ENCODE assay signal across 8 cellular contexts in genomic region chr19:37466277-37466797, GRCh38. TPM values are rescaled to one million over a fixed set of nuclear protein-coding genes. Genes with fewer than 3 reads are reported as not detected.
DNase-seq lines count a peak whose midpoint lies in the region; ATAC-seq lines count a peak whose summit lies in the region.

No MANE protein-coding gene starts in this region.

- H3K27ac ChIP-seq in HUES64 (ENCODE audit: low read depth, low read length): no peak overlapping the region

- ATAC-seq in stimulated activated naive B cell treated with anti-CD40 and anti-IgM and Interleukin-4, amounts not matched to agents 10 μg/mL and 1 μg/mL and 100 μg/mL, for 72 hours (replicated peaks): no peak
- no peak for ATAC-seq in GM21528 (IDR thresholded peaks at IDR 0.05; ENCODE audit: low FRiP score, unreplicated experiment)

- H3K4me1 ChIP-seq in HUES64 (ENCODE audit: insufficient read depth, low read length): 0 out of 2 replicates have a peak, but pooled peaks cover 3% of the 10 kb centered on the region

- peaks cover 32% of the 10 kb centered on the region for H3K36me3 ChIP-seq in HUES64 (ENCODE audit: insufficient read depth, low read length)

- H3K27me3 ChIP-seq in HUES64 (ENCODE audit: insufficient read depth, low read length): no peaks in the 10 kb centered on the region

- H3K36me3 Mint-ChIP-seq in activated naive CD8-positive, alpha-beta T cell: peaks cover 21% of the 10 kb centered on the region
- peaks cover 16 to 30% of the 10 kb centered on the region in 2 donors for H3K36me3 Mint-ChIP-seq in stimulated activated naive B cell treated with anti-CD40 and anti-IgM and Interleukin-4, amounts not matched to agents 10 μg/mL and 1 μg/mL and 100 μg/mL, for 72 hours

- H3K4me3 ChIP-seq in HUES64 (ENCODE audit: low read length): peak overlapping the region; percentile 89
- peak overlapping the region; percentile 96 for H3K4me3 ChIP-seq in iPS-18c (ENCODE audit: insufficient read depth, low read depth, low read length)

- H3K4me1 Mint-ChIP-seq in activated naive CD8-positive, alpha-beta T cell (ENCODE audit: low read depth): peaks cover 37% of the 10 kb centered on the region
- peaks cover 22% of the 10 kb centered on the region in 2 donors for H3K4me1 Mint-ChIP-seq in stimulated activated naive B cell treated with anti-CD40 and anti-IgM and Interleukin-4, amounts not matched to agents 10 μg/mL and 1 μg/mL and 100 μg/mL, for 72 hours

- DNase-seq in stimulated activated naive B cell treated with anti-CD40 and anti-IgM and Interleukin-4, amounts not matched to agents 10 μg/mL and 1 μg/mL and 100 μg/mL, for 72 hours: no peak
- no peak for DNase-seq in NCI-H446 treated with DMSO at 0.1 percent for 48 hours (lab: John Stamatoyannopoulos, UW)
- DNase-seq in globus pallidus (ENCODE audit: low spot score): no peak
- DNase-seq in nucleus accumbens (lab: John Stamatoyannopoulos, UW): no peak

- no peaks in the 10 kb centered on the region; the same call in 1 of the 2 replicates for H3K9me3 ChIP-seq in HUES64 (ENCODE audit: insufficient read depth, low read depth, low read length)
- peaks cover 2% of the 10 kb centered on the region for H3K9me3 ChIP-seq in iPS-18c (ENCODE audit: control insufficient read depth, insufficient read depth, low read length)

- H3K9me3 Mint-ChIP-seq in activated naive CD8-positive, alpha-beta T cell (ENCODE audit: low read depth): peaks cover 5% of the 10 kb centered on the region
- H3K9me3 Mint-ChIP-seq in stimulated activated naive B cell treated with anti-CD40 and anti-IgM and Interleukin-4, amounts not matched to agents 10 μg/mL and 1 μg/mL and 100 μg/mL, for 72 hours: peaks cover 10 to 11% of the 10 kb centered on the region in 2 donors

- H3K27me3 Mint-ChIP-seq in activated naive CD8-positive, alpha-beta T cell: no peaks in the 10 kb centered on the region
- no peaks in the 10 kb centered on the region for H3K27me3 Mint-ChIP-seq in stimulated activated naive B cell treated with anti-CD40 and anti-IgM and Interleukin-4, amounts not matched to agents 10 μg/mL and 1 μg/mL and 100 μg/mL, for 72 hours

- peak overlapping the region; percentile 74 for H3K9ac ChIP-seq in HUES64 (ENCODE audit: low read depth, low read length)

- H3K27ac Mint-ChIP-seq in activated naive CD8-positive, alpha-beta T cell: peak overlapping the region; percentile 95
- peak overlapping the region; percentile 100 for H3K27ac Mint-ChIP-seq in stimulated activated naive B cell treated with anti-CD40 and anti-IgM and Interleukin-4, amounts not matched to agents 10 μg/mL and 1 μg/mL and 100 μg/mL, for 72 hours

- peak overlapping the region; percentile 98 for H3K4me3 Mint-ChIP-seq in activated naive CD8-positive, alpha-beta T cell
- H3K4me3 Mint-ChIP-seq in stimulated activated naive B cell treated with anti-CD40 and anti-IgM and Interleukin-4, amounts not matched to agents 10 μg/mL and 1 μg/mL and 100 μg/mL, for 72 hours: peak overlapping the region; percentile 84 to 100

- WGBS in HUES64: 45% methylated on average over 25 of the region's 25 CpGs

RNA-seq across cellular contexts. Expression of gene ZNF569, which starts 0.9 kb away (rescaled TPM):
- 7.8 TPM for polyA plus RNA-seq in HUES64 (2013, experiment 1 of 2)
- 8.7 TPM for polyA plus RNA-seq in HUES64 (2013, experiment 2 of 2)

RNA-seq across cellular contexts. Expression of gene ZNF570, which starts 2.8 kb away (rescaled TPM):
- 3.2 TPM for polyA plus RNA-seq in HUES64 (2013, experiment 1 of 2)
- polyA plus RNA-seq in HUES64 (2013, experiment 2 of 2): 4.0 TPM

RNA-seq across cellular contexts. Expression of gene ZNF793, which starts 40.4 kb away (rescaled TPM):
- 7.3 TPM for polyA plus RNA-seq in HUES64 (2013, experiment 1 of 2)
- polyA plus RNA-seq in HUES64 (2013, experiment 2 of 2): 5.3 TPM
